ENCODE assay signal across 14 cellular contexts in the genomic region with DNA sequence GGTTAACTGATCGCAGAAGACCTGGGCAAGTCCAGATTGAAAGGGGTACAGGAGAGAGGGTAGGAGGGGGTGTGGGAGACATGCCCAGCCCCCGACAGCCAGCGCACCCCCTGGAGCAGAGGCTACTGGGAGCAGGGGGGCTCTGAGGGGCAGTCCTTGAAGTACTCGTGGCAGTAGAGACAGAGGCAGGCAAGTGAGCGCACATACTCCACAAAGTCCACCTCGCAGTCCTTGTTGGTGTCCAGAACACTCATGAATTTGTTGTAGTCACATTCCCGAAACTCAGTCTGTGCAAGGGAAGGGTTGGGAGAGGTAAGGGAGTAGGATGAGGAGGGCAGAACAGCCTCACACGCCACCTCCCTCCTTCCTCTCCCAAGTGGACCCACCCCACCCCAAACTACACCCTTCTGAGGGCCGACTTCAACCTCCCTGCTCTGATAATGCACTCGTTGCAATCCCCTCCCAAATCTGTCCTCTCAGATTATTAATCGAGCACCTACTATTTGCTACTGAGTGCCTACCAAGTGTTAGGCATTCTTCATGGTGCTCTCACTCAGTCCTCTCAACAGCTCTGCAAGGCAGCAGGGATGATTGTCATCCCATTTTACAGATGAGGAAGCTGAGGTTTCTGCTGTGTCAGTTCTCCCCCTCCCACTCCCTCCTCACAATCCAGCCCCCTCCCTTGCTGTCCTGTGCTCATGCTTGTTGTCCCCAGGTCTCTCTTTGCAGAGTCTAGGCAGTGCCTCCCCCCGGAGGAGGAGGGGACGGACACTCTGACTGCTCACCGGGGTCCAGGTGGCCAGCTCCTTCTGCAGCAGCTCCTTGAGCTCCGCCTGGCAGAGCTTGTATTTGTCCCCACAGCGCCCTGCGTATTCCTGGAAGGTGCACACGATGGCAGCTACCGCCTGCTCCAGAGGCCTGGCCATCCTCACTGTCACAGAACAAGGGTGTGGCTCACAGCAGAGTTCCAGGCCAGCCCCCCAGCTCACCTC. TPM values are rescaled to one million over a fixed set of nuclear protein-coding genes. Genes with fewer than 3 reads are reported as not detected.
DNase-seq lines count a peak whose midpoint lies in the region; ATAC-seq, FAIRE-seq and TF ChIP-seq lines count a peak whose summit lies in the region.
"Had no signal": no experiment of that assay in that cellular context is flagged by ENCODE, and none has a peak within 500 bp of the region (broad histone marks: within the 10 kb centered on the region; RNA-seq: fewer than 3 reads in every experiment).

No MANE protein-coding gene starts in this region.

- H3K4me1 ChIP-seq in left ventricle myocardium inferior (peaks cover 79% of the 10 kb centered on the region), heart right ventricle (peaks cover 29 to 88% (median 50%) of the 10 kb centered on the region in 9 donors)

- intact Hi-C loops in left ventricle myocardium inferior (cut with micrococcal nuclease) (no loop called here), heart right ventricle (cut with DNase I) (no loop called here)

- ATAC-seq in heart right ventricle: no peak
- no peak for ATAC-seq in naive thymus-derived CD8-positive, alpha-beta T cell
- no peak for ATAC-seq in GM19395 (IDR thresholded peaks at IDR 0.05; ENCODE audit: unreplicated experiment)
- no peak for ATAC-seq in HG03571 (IDR thresholded peaks at IDR 0.05; ENCODE audit: unreplicated experiment)
- ATAC-seq: foreskin keratinocyte, pancreas had no signal

- H3K27ac ChIP-seq in left ventricle myocardium inferior (replicated peaks): peak overlapping the region; percentile 68
- H3K27ac ChIP-seq in heart right ventricle: peak overlapping the region in 3 of 10 donors; percentile 67 to 91 (median 73)

- 88% methylated on average over 19 of the region's 19 CpGs for WGBS in heart right ventricle, 2 donors

- no peak overlapping the region for H3K4me3 ChIP-seq in left ventricle myocardium inferior
- no peak overlapping the region for H3K4me3 ChIP-seq in heart right ventricle
- H3K4me3 ChIP-seq: pancreas had no signal

- no peak for TF ChIP-seq POLR2A in GM12892 (IDR thresholded peaks at IDR 0.05; ENCODE audit: low read depth, low read length)

- DNase-seq in left ventricle myocardium inferior: no peak
- DNase-seq in heart right ventricle: no peak
- DNase-seq in naive thymus-derived CD8-positive, alpha-beta T cell: no peak
- no peak for DNase-seq in GM12892 (ENCODE audit: insufficient read length)
- DNase-seq in hypothalamus (lab: John Stamatoyannopoulos, UW): no peak
- DNase-seq: activated B cell treated with CpG ODN at 0.5 μM for 24 hours, activated gamma-delta T cell, foreskin keratinocyte had no signal

- peaks cover 5% of the 10 kb centered on the region for H3K27me3 Mint-ChIP-seq in brain
- no peaks in the 10 kb centered on the region for H3K27me3 Mint-ChIP-seq in naive thymus-derived CD8-positive, alpha-beta T cell

- no peaks in the 10 kb centered on the region for H3K27me3 ChIP-seq in left ventricle myocardium inferior (ENCODE audit: low read depth)
- no peaks in the 10 kb centered on the region for H3K27me3 ChIP-seq in heart right ventricle
- H3K27me3 ChIP-seq: foreskin keratinocyte, pancreas had no signal

- POLR2A ChIA-PET in naive thymus-derived CD8-positive, alpha-beta T cell (lab: Charles Lee): interaction anchor here (0.6 to 9.7 kb wide), 2 partner anchors 13 to 15 kb away, joined by 4 to 340 read pairs; a partner anchor contains a TSS

- H3K27ac Mint-ChIP-seq in brain: peak overlapping the region in 4 of 5 experiments; percentile 46 to 98 (median 94)
- H3K27ac Mint-ChIP-seq in naive thymus-derived CD8-positive, alpha-beta T cell: peak overlapping the region in 6 of 10 donors; percentile 29 to 80 (median 65)
- H3K27ac Mint-ChIP-seq: activated B cell treated with CpG ODN at 0.5 μM for 24 hours had no signal

- peaks cover 78% of the 10 kb centered on the region for H3K4me1 Mint-ChIP-seq in brain
- H3K4me1 Mint-ChIP-seq in naive thymus-derived CD8-positive, alpha-beta T cell: peaks cover 39 to 57% (median 56%) of the 10 kb centered on the region in 4 donors

- H3K36me3 ChIP-seq in left ventricle myocardium inferior (no peaks in the 10 kb centered on the region), heart right ventricle (peaks cover 0 to 12% (median 0%) of the 10 kb centered on the region in 9 donors)
- H3K36me3 ChIP-seq: pancreas had no signal

- no peaks in the 10 kb centered on the region for H3K36me3 Mint-ChIP-seq in brain
- peaks cover 0 to 19% (median 12%) of the 10 kb centered on the region in 3 donors for H3K36me3 Mint-ChIP-seq in naive thymus-derived CD8-positive, alpha-beta T cell

- no peak overlapping the region for H3K4me3 Mint-ChIP-seq in brain
- H3K4me3 Mint-ChIP-seq in naive thymus-derived CD8-positive, alpha-beta T cell: no peak overlapping the region
- H3K4me3 Mint-ChIP-seq: activated B cell treated with CpG ODN at 0.5 μM for 24 hours had no signal

- no peaks in the 10 kb centered on the region for H3K9me3 Mint-ChIP-seq in brain
- no peaks in the 10 kb centered on the region for H3K9me3 Mint-ChIP-seq in naive thymus-derived CD8-positive, alpha-beta T cell
- H3K9me3 Mint-ChIP-seq: activated B cell treated with CpG ODN at 0.5 μM for 24 hours had no signal

- TF ChIP-seq CTCF in left ventricle myocardium inferior (IDR thresholded peaks at IDR 0.05; ENCODE audit: borderline replicate concordance) (no peak), heart right ventricle (IDR thresholded peaks at IDR 0.05) (no peak), brain (conservative IDR thresholded peaks at IDR 0.05) (no peak)

- H3K9me3 ChIP-seq in left ventricle myocardium inferior (replicated peaks) (no peaks in the 10 kb centered on the region), heart right ventricle (no peaks in the 10 kb centered on the region)
- H3K9me3 ChIP-seq: pancreas had no signal

- FAIRE-seq in GM12892 (lab: Jason Lieb, UNC): no peak
- FAIRE-seq: pancreas, RCC 7860 had no signal

RNA-seq across cellular contexts. Expression of a gene that starts 1.2 kb away (rescaled TPM):
- total RNA-seq in left ventricle myocardium inferior (0.36 TPM), heart right ventricle (1 to 10 TPM in 3 of 10 donors, under 1 TPM in 1, not detected in 6; 0.30 to 2.9 (median 1.9) TPM)
- polyA plus RNA-seq in heart right ventricle (1 to 10 TPM; 2.4 to 6.3 TPM), brain (ENCODE audit: insufficient read depth, low read depth, low replicate concordance) (0.71 TPM)
- total RNA-seq in naive thymus-derived CD8-positive, alpha-beta T cell: not detected
- not detected for polyA plus RNA-seq in naive thymus-derived CD8-positive, alpha-beta T cell
- not detected for polyA plus RNA-seq in GM12892 (2012; ENCODE audit: missing spikeins)
- total RNA-seq: activated B cell treated with CpG ODN at 0.5 μM for 24 hours, cerebellum had no signal

RNA-seq across cellular contexts. Expression of a gene that starts 2.2 kb away (rescaled TPM):
- total RNA-seq in left ventricle myocardium inferior: 137 TPM
- total RNA-seq in heart right ventricle: 100 to 1,000 TPM in 2 of 10 donors, 10 to 100 TPM in 8; 29.4 to 166 (median 68.1) TPM
- 100 to 1,000 TPM; 196 to 755 TPM for polyA plus RNA-seq in heart right ventricle
- 8.1 TPM for polyA plus RNA-seq in brain (ENCODE audit: insufficient read depth, low read depth, low replicate concordance)
- 100 to 1,000 TPM; 115 to 129 TPM for total RNA-seq in naive thymus-derived CD8-positive, alpha-beta T cell
- polyA plus RNA-seq in naive thymus-derived CD8-positive, alpha-beta T cell: 1,000 to 10,000 TPM in 1 of 3 donors, 100 to 1,000 TPM in 2; 421 to 1,131 (median 581) TPM
- 53.5 TPM for polyA plus RNA-seq in GM12892 (2012; ENCODE audit: missing spikeins)

RNA-seq across cellular contexts. Expression of a gene that starts 7.1 kb away (rescaled TPM):
- total RNA-seq in left ventricle myocardium inferior (not detected), heart right ventricle (not detected)
- polyA plus RNA-seq in heart right ventricle (not detected), brain (ENCODE audit: insufficient read depth, low read depth, low replicate concordance) (not detected)
- total RNA-seq in naive thymus-derived CD8-positive, alpha-beta T cell: 1 to 10 TPM in 1 of 2 experiments, not detected in 1; 1.4 TPM
- under 1 TPM in 2 of 3 donors, not detected in 1; 0.63 to 0.78 TPM for polyA plus RNA-seq in naive thymus-derived CD8-positive, alpha-beta T cell
- polyA plus RNA-seq in GM12892 (2012; ENCODE audit: missing spikeins): not detected
- total RNA-seq: cerebellum, foreskin keratinocyte, pancreas had no signal
- polyA plus RNA-seq: pancreas had no signal

RNA-seq across cellular contexts. Expression of a gene that starts 12.1 kb away (rescaled TPM):
- total RNA-seq in left ventricle myocardium inferior (336 TPM), heart right ventricle (100 to 1,000 TPM; 237 to 385 (median 294) TPM)
- polyA plus RNA-seq in heart right ventricle (1,000 to 10,000 TPM in 1 of 2 donors, 100 to 1,000 TPM in 1; 630 to 2,261 TPM), brain (ENCODE audit: insufficient read depth, low read depth, low replicate concordance) (341 TPM)
- total RNA-seq in naive thymus-derived CD8-positive, alpha-beta T cell: 100 to 1,000 TPM; 223 to 232 TPM
- 100 to 1,000 TPM; 443 to 707 (median 568) TPM for polyA plus RNA-seq in naive thymus-derived CD8-positive, alpha-beta T cell
- polyA plus RNA-seq in GM12892 (2012; ENCODE audit: missing spikeins): 24.7 TPM

RNA-seq across cellular contexts. Expression of a gene that starts 17.8 kb away (rescaled TPM):
- total RNA-seq in left ventricle myocardium inferior: 2.7 TPM
- total RNA-seq in heart right ventricle: 1 to 10 TPM in 9 of 10 donors, not detected in 1; 1.2 to 4.5 (median 3.1) TPM
- 1 to 10 TPM; 2.2 to 7.4 TPM for polyA plus RNA-seq in heart right ventricle
- 1.5 TPM for polyA plus RNA-seq in brain (ENCODE audit: insufficient read depth, low read depth, low replicate concordance)
- not detected for total RNA-seq in naive thymus-derived CD8-positive, alpha-beta T cell
- polyA plus RNA-seq in naive thymus-derived CD8-positive, alpha-beta T cell: not detected
- polyA plus RNA-seq in GM12892 (2012; ENCODE audit: missing spikeins): not detected
- total RNA-seq: cerebellum had no signal
